In genomic region chr6:87701676-87702588, GRCh38 we compare ENCODE assay signal across 8 cellular contexts. TPM values are rescaled to one million over a fixed set of nuclear protein-coding genes. Genes with fewer than 3 reads are reported as not detected.
DNase-seq lines count a peak whose midpoint lies in the region; ATAC-seq and TF ChIP-seq lines count a peak whose summit lies in the region.

TSS of gene AKIRIN2 (minus strand) at chr6:87702233. CDS start at chr6:87701684, 549 bp downstream.

- TF ChIP-seq CTCF in upper lobe of right lung (IDR thresholded peaks at IDR 0.05) = no peak

- H3K27ac Mint-ChIP-seq in T-helper 17 cell = peak within 1 kb of the TSS; percentile 93

- H3K27me3 Mint-ChIP-seq in T-helper 17 cell = no peaks in the 10 kb centered on the region

- H3K4me1 ChIP-seq in upper lobe of right lung = peaks cover 26% of the 10 kb centered on the region

- intact Hi-C loops in left cardiac atrium (cut with DNase I) = loop anchor here in 1 of 2 donors (10.0 kb wide), 1 partner anchor 93 kb away; no protein-coding TSS in a partner anchor
- intact Hi-C loops in posterior vena cava (cut with DNase I) = no loop called here
- intact Hi-C loops in upper lobe of right lung (cut with DNase I) = no loop called here

- peak within 1 kb of the TSS; percentile 97 for H3K4me3 Mint-ChIP-seq in T-helper 17 cell

- TF ChIP-seq POLR2A in GM15510 (IDR thresholded peaks at IDR 0.05; ENCODE audit: borderline replicate concordance, extremely low read depth, insufficient read length) = peak; percentile 97

- peak; percentile 93 for DNase-seq in NCI-H1694 treated with DMSO at 0.1 percent for 48 hours (lab: John Stamatoyannopoulos, UW)
- DNase-seq in T-helper 17 cell = peak; percentile 88 to 96 (median 95)
- peak; percentile 76 to 98 (median 94) for DNase-seq in amygdala (lab: John Stamatoyannopoulos, UW)
- peak; percentile 96 for DNase-seq in left cardiac atrium
- peak; percentile 99 for DNase-seq in posterior vena cava (ENCODE audit: low spot score)
- DNase-seq in upper lobe of right lung = peak; percentile 97

- no peaks in the 10 kb centered on the region for H3K36me3 ChIP-seq in upper lobe of right lung

- ATAC-seq in HG02885 (IDR thresholded peaks at IDR 0.05; ENCODE audit: poor library complexity, unreplicated experiment) = peak; percentile 69
- peak; percentile 84 for ATAC-seq in T-helper 17 cell
- ATAC-seq in left cardiac atrium = peak; percentile 94
- ATAC-seq in upper lobe of right lung = peak; percentile 94

- H3K27me3 ChIP-seq in upper lobe of right lung = no peaks in the 10 kb centered on the region

- H3K36me3 Mint-ChIP-seq in T-helper 17 cell (ENCODE audit: low read depth) = peaks cover 6% of the 10 kb centered on the region

- peak within 1 kb of the TSS; percentile 99 for H3K27ac ChIP-seq in upper lobe of right lung

- H3K4me3 ChIP-seq in upper lobe of right lung = peak within 1 kb of the TSS; percentile 95

- H3K9me3 ChIP-seq in T-helper 17 cell (ENCODE audit: control insufficient read depth, low read length, poor library complexity, severe bottlenecking) = no peaks in the 10 kb centered on the region
- H3K9me3 ChIP-seq in upper lobe of right lung = no peaks in the 10 kb centered on the region

- peaks cover 28% of the 10 kb centered on the region for H3K4me1 Mint-ChIP-seq in T-helper 17 cell

RNA-seq across cellular contexts. Expression of gene AKIRIN2, which starts in this region (rescaled TPM):
- total RNA-seq in T-helper 17 cell (100 to 1,000 TPM; 114 to 128 TPM), left cardiac atrium (10 to 100 TPM; 34.0 to 38.1 TPM), posterior vena cava (10 to 100 TPM; 32.7 to 38.0 TPM), upper lobe of right lung (56.6 TPM)

Comparison
In these comparisons a context has a peak if more than half of its experiments do, and no peak if none do; other contexts are left out.
1. Peak in every context shown above with its lines: DNase-seq, ATAC-seq, H3K4me3 ChIP-seq and H3K27ac ChIP-seq.